9 cellular contexts compared by ENCODE assay signal in genomic region chr12:3097186-3097804, GRCh38. TPM values are rescaled to one million over a fixed set of nuclear protein-coding genes. Genes with fewer than 3 reads are reported as not detected.
DNase-seq lines count a peak whose midpoint lies in the region; ATAC-seq, FAIRE-seq and TF ChIP-seq lines count a peak whose summit lies in the region.
"Had no signal": no experiment of that assay in that cellular context is flagged by ENCODE, and none has a peak within 500 bp of the region (broad histone marks: within the 10 kb centered on the region; RNA-seq: fewer than 3 reads in every experiment).

No MANE protein-coding gene starts in this region.

- H3K36me3 ChIP-seq in A673 (ENCODE audit: insufficient read depth, low read length, poor library complexity, severe bottlenecking) (no peaks in the 10 kb centered on the region), endothelial cell of umbilical vein (ENCODE audit: control insufficient read depth in 2 of 2, extremely low read depth in 1 of 2, insufficient read depth in 2 of 2, low read length in 2 of 2) (peaks cover 0 to 3% of the 10 kb centered on the region in 2 experiments)
- H3K36me3 ChIP-seq: neutrophil had no signal

- H3K79me2 ChIP-seq in endothelial cell of umbilical vein (ENCODE audit: control insufficient read depth, insufficient read depth, low read length), result no peaks in the 10 kb centered on the region

- peak; percentile 98 for FAIRE-seq in endothelial cell of umbilical vein (lab: Jason Lieb, UNC)

- POLR2A ChIA-PET in A673 (lab: Charles Lee; ENCODE audit: low non-redundant PET), result no interaction called here
- POLR2A ChIA-PET in endothelial cell of umbilical vein (lab: Charles Lee), result interaction anchor here (1.1 to 2.4 kb wide), 3 partner anchors 19 to 32 kb away, joined by 3 to 9 read pairs (median 3); no protein-coding TSS in a partner anchor

- H2AFZ ChIP-seq in endothelial cell of umbilical vein (ENCODE audit: low read depth, low read length), result peak overlapping the region; percentile 61

- CTCF ChIA-PET in A673 (lab: Charles Lee), result no interaction called here
- CTCF ChIA-PET in endothelial cell of umbilical vein (lab: Charles Lee), result interaction anchor here (1.0 to 3.7 kb wide), 7 partner anchors 19 to 178 kb away, joined by 3 to 22 read pairs (median 5); no protein-coding TSS in a partner anchor

- intact Hi-C loops in A673 (cut with micrococcal nuclease; ENCODE audit: unreplicated experiment), result no loop called here
- intact Hi-C loops in endothelial cell of umbilical vein (cut with micrococcal nuclease), result loop anchor here (1.0 to 5.0 kb wide), 4 partner anchors 14 to 135 kb away; no protein-coding TSS in a partner anchor

- H3K27me3 ChIP-seq in A673 (replicated peaks; ENCODE audit: insufficient read depth, low read depth, low read length, poor library complexity), result no peaks in the 10 kb centered on the region
- no peaks in the 10 kb centered on the region for H3K27me3 ChIP-seq in endothelial cell of umbilical vein (ENCODE audit: control insufficient read depth in 2 of 2, insufficient read depth in 2 of 2, low read length in 2 of 2)

- H3K9me1 ChIP-seq in endothelial cell of umbilical vein (replicated peaks; ENCODE audit: control insufficient read depth, extremely low read depth, insufficient read depth, low read length), result no peaks in the 10 kb centered on the region

- H3K4me3 ChIP-seq in A673 (ENCODE audit: low read depth, low read length, poor library complexity, severe bottlenecking) (no peak overlapping the region), endothelial cell of umbilical vein (replicated peaks in 1 of 3; ENCODE audit: insufficient read depth in 1 of 3, low read depth in 1 of 3, low read length in 3 of 3) (no peak overlapping the region)

- H3K4me1 ChIP-seq in A673 (ENCODE audit: insufficient read depth, low read length, poor library complexity, severe bottlenecking), result no peaks in the 10 kb centered on the region
- H3K4me1 ChIP-seq in endothelial cell of umbilical vein (ENCODE audit: control insufficient read depth, extremely low read depth, insufficient read depth, low read length), result peaks cover 27% of the 10 kb centered on the region

- BruUV-seq in A673 (replicated peaks; lab: Mats Ljungman, UMichigan), result no TSS peak
- BruUV-seq in endothelial cell of umbilical vein (replicated peaks; lab: Mats Ljungman, UMichigan), result no TSS peak

- DNase-seq in A673 (ENCODE audit: low spot score), result no peak
- peak; percentile 77 for DNase-seq in NCI-H69 (lab: John Stamatoyannopoulos, UW)
- DNase-seq in endothelial cell of umbilical vein (ENCODE audit: low read depth, low spot score), result peak; percentile 87
- DNase-seq in middle frontal gyrus (ENCODE audit: extremely low spot score, low spot score), result peak; percentile 27
- no peak for DNase-seq in activated CD4-positive, CD25-positive, alpha-beta regulatory T cell (lab: John Stamatoyannopoulos, UW)
- DNase-seq in effector CD8-positive, alpha-beta T cell (lab: John Stamatoyannopoulos, UW), result no peak

- H3K4me2 ChIP-seq in endothelial cell of umbilical vein (ENCODE audit: insufficient read depth, low read length), result peak overlapping the region; percentile 59

- H4K20me1 ChIP-seq in endothelial cell of umbilical vein (replicated peaks; ENCODE audit: control insufficient read depth, extremely low read depth, insufficient read depth, low read length), result no peaks in the 10 kb centered on the region

- H3K27ac ChIP-seq in A673 (ENCODE audit: low read depth, low read length, poor library complexity, severe bottlenecking), result peak overlapping the region; percentile 31
- peak overlapping the region; percentile 73 for H3K27ac ChIP-seq in endothelial cell of umbilical vein (ENCODE audit: insufficient read depth, low read depth, low read length)
- H3K27ac ChIP-seq: neutrophil had no signal

- dilution Hi-C loops in endothelial cell of umbilical vein (cut with MboI; ENCODE audit: extremely low pct_ligation_motif_present, low sequenced_read_pairs), result no loop called here

- H3K9ac ChIP-seq in endothelial cell of umbilical vein (replicated peaks; ENCODE audit: extremely low read depth, insufficient read depth, low read length), result peak overlapping the region; percentile 35

- H3K9me3 ChIP-seq in A673 (ENCODE audit: low read depth, low read length, poor library complexity, severe bottlenecking) (no peaks in the 10 kb centered on the region), endothelial cell of umbilical vein (replicated peaks; ENCODE audit: control insufficient read depth, insufficient read depth, low read length) (no peaks in the 10 kb centered on the region)
- H3K9me3 ChIP-seq: neutrophil had no signal

- TF ChIP-seq CTCF in A673 (conservative IDR thresholded peaks at IDR 0.05; ENCODE audit: low read depth, low read length) (no peak), endothelial cell of umbilical vein (IDR thresholded peaks at IDR 0.05; ENCODE audit: extremely low read depth in 1 of 2, insufficient read depth in 1 of 2, low read depth in 1 of 2, low read length in 2 of 2) (no peak)

- peak; percentile 57 for TF ChIP-seq POLR2A in endothelial cell of umbilical vein (IDR thresholded peaks at IDR 0.05; ENCODE audit: low read depth, low read length)

- no peak for ATAC-seq in GM21367 (IDR thresholded peaks at IDR 0.05; ENCODE audit: unreplicated experiment)
- ATAC-seq in GM19035 (IDR thresholded peaks at IDR 0.05; ENCODE audit: unreplicated experiment), result no peak

TF ChIP-seq in endothelial cell of umbilical vein, 7 proteins besides CTCF, POLR2A, EP300 and RAD21:
- TF ChIP-seq EZH2 (IDR thresholded peaks at IDR 0.05; ENCODE audit: borderline replicate concordance, low read depth, low read length, severe bottlenecking) (no peak), POLR2AphosphoS5 (IDR thresholded peaks at IDR 0.05; ENCODE audit: insufficient read depth, low read depth, low read length) (peak; percentile 82), MAX (IDR thresholded peaks at IDR 0.05; ENCODE audit: insufficient read depth, insufficient read length) (peak; percentile 61), MYC (IDR thresholded peaks at IDR 0.05; ENCODE audit: low read depth, low read length) (peak; percentile 15), FOS (IDR thresholded peaks at IDR 0.05; ENCODE audit: borderline replicate concordance, insufficient read depth, low read length) (no peak), GATA2 (IDR thresholded peaks at IDR 0.05; ENCODE audit: insufficient read depth, insufficient read length, low read depth, low read length) (peak; percentile 98), JUN (IDR thresholded peaks at IDR 0.05; ENCODE audit: borderline replicate concordance, insufficient read depth, insufficient read length, low read depth) (no peak)
TF ChIP-seq in endothelial cell of umbilical vein: peak in this region for 4.

RNA-seq across cellular contexts. Expression of gene TSPAN9, which starts 20.1 kb away (rescaled TPM):
- total RNA-seq in A673 (2021), result 35.5 and 41.9 TPM in 2 replicates
- 55.1 and 66.8 TPM in 2 replicates for total RNA-seq in endothelial cell of umbilical vein
- polyA plus RNA-seq in endothelial cell of umbilical vein, result 43.3 and 46.8 TPM in 2 replicates
- 48.4 and 54.9 TPM in 2 replicates for polyA plus RNA-seq in endothelial cell of umbilical vein (2011; cell fraction: cytosol; rRNA removed)
- polyA plus RNA-seq in endothelial cell of umbilical vein (2011; cell fraction: nucleus; rRNA removed), result 58.7 and 68.7 TPM in 2 replicates
- 39.4 and 63.3 TPM in 2 replicates for polyA plus RNA-seq in endothelial cell of umbilical vein (2012)
- polyA minus RNA-seq in endothelial cell of umbilical vein, result 74.6 and 116 TPM in 2 replicates
- polyA minus RNA-seq in endothelial cell of umbilical vein (2011; cell fraction: cytosol; rRNA and poly(A)+ RNA removed), result 1.0 TPM
- 25.0 and 34.3 TPM in 2 replicates for polyA minus RNA-seq in endothelial cell of umbilical vein (2011; cell fraction: nucleus; rRNA and poly(A)+ RNA removed)

Comparison
In these comparisons a context has a peak if more than half of its experiments do, and no peak if none do; other contexts are left out.
1. DNase-seq: peak in NCI-H69 (single experiment), endothelial cell of umbilical vein (single experiment) and middle frontal gyrus (single experiment); none in A673 (single experiment), activated CD4-positive, CD25-positive, alpha-beta regulatory T cell (0 of 4) and effector CD8-positive, alpha-beta T cell (single experiment).